In the genomic region with DNA sequence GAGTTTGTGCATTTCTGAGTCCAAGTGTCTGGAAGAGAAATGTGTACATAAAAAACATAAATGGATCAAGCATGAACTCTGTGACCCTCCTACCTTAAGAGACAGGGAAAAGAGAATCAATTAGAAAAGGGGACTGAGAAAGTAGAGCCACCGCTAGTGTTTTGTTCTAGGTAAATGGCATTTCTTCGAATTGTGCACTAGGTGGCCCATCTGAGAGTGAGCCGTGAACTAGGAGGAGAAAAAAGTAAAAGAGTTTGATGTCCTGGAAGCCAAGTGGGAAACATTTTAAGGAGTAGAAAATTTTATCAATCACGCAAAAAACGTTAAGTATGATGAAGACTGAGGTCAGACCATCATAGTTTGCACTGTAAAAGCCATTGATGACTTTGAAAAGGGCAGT, we compare ENCODE assay signal across 2 cellular contexts.
TF ChIP-seq lines count a peak whose summit lies in the region.

No MANE protein-coding gene starts in this region.

TF ChIP-seq in HCT116, 20 proteins besides CTCF, POLR2A, EP300 and RAD21 (continued from another document):
- TF ChIP-seq, protein P1, sequence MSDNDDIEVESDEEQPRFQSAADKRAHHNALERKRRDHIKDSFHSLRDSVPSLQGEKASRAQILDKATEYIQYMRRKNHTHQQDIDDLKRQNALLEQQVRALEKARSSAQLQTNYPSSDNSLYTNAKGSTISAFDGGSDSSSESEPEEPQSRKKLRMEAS (IDR thresholded peaks at IDR 0.05): no peak
- TF ChIP-seq POLR2AphosphoS5 (IDR thresholded peaks at IDR 0.05; ENCODE audit: low read depth, low read length) (no peak), YY1 (IDR thresholded peaks at IDR 0.05; ENCODE audit: extremely low read depth, insufficient replicate concordance, low read depth, low read length) (no peak)

TF ChIP-seq in K562, 482 proteins besides CTCF, POLR2A, EP300 and RAD21 (continued from another document):
- TF ChIP-seq SMC3 (conservative IDR thresholded peaks at IDR 0.05; ENCODE audit: insufficient read depth, low read depth, low read length): 0 out of 2 replicates have a peak, but pooled peaks have one; percentile 11
- TF ChIP-seq HNRNPH1 (optimal IDR thresholded peaks at IDR 0.05; ENCODE audit: low read depth, low read length): no peak
TF ChIP-seq in K562: peak in this region for 1.
